8 cellular contexts compared by ENCODE assay signal in genomic region chr7:123532788-123533552, GRCh38. TPM values are rescaled to one million over a fixed set of nuclear protein-coding genes. Genes with fewer than 3 reads are reported as not detected.
A peak's percentile ranks its signal among the peaks of the same experiment; 100 is the strongest.
DNase-seq lines count a peak whose midpoint lies in the region; ATAC-seq and TF ChIP-seq lines count a peak whose summit lies in the region.
"Not testable (repeated sequence)": the region's sequence is repeated elsewhere in the genome, so short reads cannot be mapped to it uniquely, and the experiment has no call there.

No MANE protein-coding gene starts in this region.

- peak; percentile 38 for ATAC-seq in upper lobe of right lung

- DNase-seq in GM12865 (ENCODE audit: low read depth) (peak; percentile 49), NCI-H69 (lab: John Stamatoyannopoulos, UW) (peak; percentile 16), upper lobe of right lung (peak; percentile 71)
- peak; percentile 26 to 31 for DNase-seq in activated CD4-positive, alpha-beta T cell treated with anti-CD3 and anti-CD28 coated beads, Interleukin-2, amount 50 U/mL, for 48 hours
- peak; percentile 53 for DNase-seq in central memory CD4-positive, alpha-beta T cell
- not testable (repeated sequence) for DNase-seq in hepatocyte (ENCODE audit: low spot score); osteocyte (ENCODE audit: extremely low spot score, unreplicated experiment)

- H3K4me1 Mint-ChIP-seq in osteocyte (ENCODE audit: unreplicated experiment): peaks cover 30% of the 10 kb centered on the region

- intact Hi-C loops in upper lobe of right lung (cut with DNase I): not testable (repeated sequence)

- H3K27me3 ChIP-seq in hepatocyte, upper lobe of right lung: not testable (repeated sequence)

- H4K20me1 ChIP-seq in hepatocyte (ENCODE audit: insufficient read depth, poor library complexity, severe bottlenecking): not testable (repeated sequence)

- H3K79me2 ChIP-seq in hepatocyte: not testable (repeated sequence)

- H3K9me3 ChIP-seq in HEK293 (ENCODE audit: control insufficient read depth, insufficient read depth, low read depth, low read length); hepatocyte (ENCODE audit: low read depth); upper lobe of right lung: not testable (repeated sequence)

- H2AFZ ChIP-seq in hepatocyte: not testable (repeated sequence)

- TF ChIP-seq CTCF in GM12865 (IDR thresholded peaks at IDR 0.05; ENCODE audit: insufficient read depth, low read depth, low read length, missing control alignments); HEK293 (tag by site-specific recombination; IDR thresholded peaks at IDR 0.05); hepatocyte (IDR thresholded peaks at IDR 0.05; ENCODE audit: poor library complexity); osteocyte (IDR thresholded peaks at IDR 0.05); upper lobe of right lung (IDR thresholded peaks at IDR 0.05): not testable (repeated sequence)

- not testable (repeated sequence) for H3K36me3 ChIP-seq in HEK293 (ENCODE audit: control insufficient read depth in 2 of 2, insufficient read depth in 1 of 2, low read length in 2 of 2); hepatocyte (replicated peaks; ENCODE audit: insufficient read depth, low read depth); upper lobe of right lung

- not testable (repeated sequence) for H3K9me2 ChIP-seq in hepatocyte (replicated peaks; ENCODE audit: insufficient read depth)

- not testable (repeated sequence) for H3K9me3 Mint-ChIP-seq in osteocyte (ENCODE audit: unreplicated experiment)

- not testable (repeated sequence) for H3K4me1 ChIP-seq in HEK293 (ENCODE audit: control insufficient read depth, insufficient read depth, low read length); hepatocyte (ENCODE audit: insufficient read depth); upper lobe of right lung

- CTCF ChIA-PET in HEK293 (lab: Yijun Ruan, JAX): interaction anchor here (3.0 kb wide), 1 partner anchor 38 kb away, joined by 17 read pairs; no protein-coding TSS in a partner anchor

- POLR2A ChIA-PET in HEK293 (lab: Yijun Ruan, JAX): not testable (repeated sequence)

- H3K27ac Mint-ChIP-seq in osteocyte (ENCODE audit: unreplicated experiment): not testable (repeated sequence)

- WGBS in hepatocyte (ENCODE audit: low lambda C conversion rate, missing lambda C conversion rate): 2% methylated on average over 21 of the region's 33 CpGs

- H3K27ac ChIP-seq in HEK293 (ENCODE audit: extremely low read depth, low read depth, low read length); hepatocyte; upper lobe of right lung: not testable (repeated sequence)

- H3K4me2 ChIP-seq in hepatocyte: peak overlapping the region; percentile 87

- H3K4me3 Mint-ChIP-seq in osteocyte (ENCODE audit: unreplicated experiment): peak overlapping the region; percentile 22

- peaks cover 35% of the 10 kb centered on the region for H3K27me3 Mint-ChIP-seq in osteocyte (ENCODE audit: unreplicated experiment)

- H3K4me3 ChIP-seq in GM12865 (ENCODE audit: low read depth, low read length); hepatocyte: not testable (repeated sequence)
- H3K4me3 ChIP-seq in HEK293 (ENCODE audit: low read depth, low read length) (peak overlapping the region; percentile 28), upper lobe of right lung (peak overlapping the region; percentile 40)

- H3K36me3 Mint-ChIP-seq in osteocyte (ENCODE audit: unreplicated experiment): not testable (repeated sequence)

TF ChIP-seq in HEK293, 187 proteins besides CTCF, POLR2A, EP300 and RAD21:
- 0 out of 2 replicates have a peak, but pooled peaks have one; percentile 31 for TF ChIP-seq GLIS2 (tag by site-specific recombination; IDR thresholded peaks at IDR 0.05)

RNA-seq across cellular contexts. Expression of gene IQUB, which starts 1.4 kb away (rescaled TPM):
- 1.0 and 2.2 TPM in 2 replicates for total RNA-seq in hepatocyte
- 0.79 and 0.97 TPM in 2 replicates for polyA plus RNA-seq in hepatocyte
- 0.26 and 0.32 TPM in 2 replicates for total RNA-seq in osteocyte
- total RNA-seq in upper lobe of right lung: 0.75 TPM

RNA-seq across cellular contexts. Expression of gene NDUFA5, which starts 24.6 kb away (rescaled TPM):
- total RNA-seq in hepatocyte (94.9 and 104 TPM in 2 replicates), osteocyte (56.5 and 64.7 TPM in 2 replicates), upper lobe of right lung (67.1 TPM)
- polyA plus RNA-seq in hepatocyte: 127 and 137 TPM in 2 replicates
